Comparison of ENCODE assay signal across 9 cellular contexts in genomic region chr13:51557875-51558604, GRCh38. TPM values are rescaled to one million over a fixed set of nuclear protein-coding genes. Genes with fewer than 3 reads are reported as not detected.
DNase-seq lines count a peak whose midpoint lies in the region; TF ChIP-seq lines count a peak whose summit lies in the region.
"Had no signal": no experiment of that assay in that cellular context is flagged by ENCODE, and none has a peak within 500 bp of the region (broad histone marks: within the 10 kb centered on the region; RNA-seq: fewer than 3 reads in every experiment).

No MANE protein-coding gene starts in this region.

- intact Hi-C loops in activated T-helper 1 cell treated with anti-CD3 and anti-CD28 coated beads, Interleukin-12 subunit alpha, Interleukin-12 subunit beta, Interleukin-2, Interleukin-4 antibody, amounts not matched to agents 30 ng/mL and 10 ng/mL and 1 ng/mL, durations not matched to agents 14 hours and 24 hours and 36 hours (cut with micrococcal nuclease): no loop called here

- peaks cover 10% of the 10 kb centered on the region for H3K36me3 Mint-ChIP-seq in activated T-helper 1 cell treated with anti-CD3 and anti-CD28 coated beads, Interleukin-12 subunit alpha, Interleukin-12 subunit beta, Interleukin-2, Interleukin-4 antibody, amounts not matched to agents 30 ng/mL and 10 ng/mL and 1 ng/mL, durations not matched to agents 14 hours and 24 hours and 36 hours (ENCODE audit: low read depth)

- no peaks in the 10 kb centered on the region for H3K36me3 ChIP-seq in kidney epithelial cell (ENCODE audit: control insufficient read depth, insufficient read depth, low read length)

- H3K27me3 ChIP-seq in kidney epithelial cell (ENCODE audit: control insufficient read depth, insufficient read depth, low read length): no peaks in the 10 kb centered on the region

- H3K4me3 Mint-ChIP-seq in activated T-helper 1 cell treated with anti-CD3 and anti-CD28 coated beads, Interleukin-12 subunit alpha, Interleukin-12 subunit beta, Interleukin-2, Interleukin-4 antibody, amounts not matched to agents 30 ng/mL and 10 ng/mL and 1 ng/mL, durations not matched to agents 14 hours and 24 hours and 36 hours: no peak overlapping the region

- in situ Hi-C loops in ACHN (cut with HindIII; ENCODE audit: low pct_ligation_motif_present, low pct_unique_long_range_greater_than_20kb, low sequenced_read_pairs): no loop called here

- peaks cover 9% of the 10 kb centered on the region for H3K9me3 Mint-ChIP-seq in activated T-helper 1 cell treated with anti-CD3 and anti-CD28 coated beads, Interleukin-12 subunit alpha, Interleukin-12 subunit beta, Interleukin-2, Interleukin-4 antibody, amounts not matched to agents 30 ng/mL and 10 ng/mL and 1 ng/mL, durations not matched to agents 14 hours and 24 hours and 36 hours

- DNase-seq in ACHN (peak; percentile 55), HPDE6-E6E7 (ENCODE audit: extremely low spot score) (peak; percentile 23), astrocyte of the hippocampus (ENCODE audit: low read depth, low spot score) (peak; percentile 64), kidney epithelial cell (ENCODE audit: low read depth) (peak; percentile 53), midbrain (lab: John Stamatoyannopoulos, UW) (no peak)
- no peak for DNase-seq in activated CD4-positive, alpha-beta T cell treated with anti-CD3 and anti-CD28 coated beads, Interleukin-2, amount 50 U/mL, for 4 hours
- no peak for DNase-seq in stimulated activated CD4-positive, alpha-beta T cell treated with anti-CD3 and anti-CD28 coated beads, Interleukin-12 subunit alpha, Interleukin-12 subunit beta, amount 100 ng/mL, for 4 hours
- DNase-seq in activated T-helper 1 cell treated with anti-CD3 and anti-CD28 coated beads, Interleukin-12 subunit alpha, Interleukin-12 subunit beta, Interleukin-2, Interleukin-4 antibody, amounts not matched to agents 30 ng/mL and 10 ng/mL and 1 ng/mL, durations not matched to agents 14 hours and 24 hours and 36 hours (ENCODE audit: low spot score): no peak
- DNase-seq: NCI-H2081 treated with DMSO at 0.1 percent for 48 hours had no signal

- TF ChIP-seq CTCF in kidney epithelial cell (IDR thresholded peaks at IDR 0.05; ENCODE audit: insufficient read depth, low read length, poor library complexity, severe bottlenecking): no peak

- no peak overlapping the region for H3K27ac Mint-ChIP-seq in activated T-helper 1 cell treated with anti-CD3 and anti-CD28 coated beads, Interleukin-12 subunit alpha, Interleukin-12 subunit beta, Interleukin-2, Interleukin-4 antibody, amounts not matched to agents 30 ng/mL and 10 ng/mL and 1 ng/mL, durations not matched to agents 14 hours and 24 hours and 36 hours

- H3K4me3 ChIP-seq in kidney epithelial cell (ENCODE audit: low read depth, low read length): no peak overlapping the region

- H3K4me1 Mint-ChIP-seq in activated T-helper 1 cell treated with anti-CD3 and anti-CD28 coated beads, Interleukin-12 subunit alpha, Interleukin-12 subunit beta, Interleukin-2, Interleukin-4 antibody, amounts not matched to agents 30 ng/mL and 10 ng/mL and 1 ng/mL, durations not matched to agents 14 hours and 24 hours and 36 hours (ENCODE audit: low read depth): peaks cover 40% of the 10 kb centered on the region

- H3K27me3 Mint-ChIP-seq in activated T-helper 1 cell treated with anti-CD3 and anti-CD28 coated beads, Interleukin-12 subunit alpha, Interleukin-12 subunit beta, Interleukin-2, Interleukin-4 antibody, amounts not matched to agents 30 ng/mL and 10 ng/mL and 1 ng/mL, durations not matched to agents 14 hours and 24 hours and 36 hours (ENCODE audit: insufficient read depth): peaks cover 2% of the 10 kb centered on the region

RNA-seq across cellular contexts. Expression of gene WDFY2, which starts 26.2 kb away (rescaled TPM):
- total RNA-seq in kidney epithelial cell: 5.8 and 11.1 TPM in 2 replicates
- 7.5 and 11.4 TPM in 2 replicates for total RNA-seq in activated T-helper 1 cell treated with anti-CD3 and anti-CD28 coated beads, Interleukin-12 subunit alpha, Interleukin-12 subunit beta, Interleukin-2, Interleukin-4 antibody, amounts not matched to agents 30 ng/mL and 10 ng/mL and 1 ng/mL, durations not matched to agents 14 hours and 24 hours and 36 hours

Comparison
In these comparisons a context has a peak if more than half of its experiments do, and no peak if none do; other contexts are left out.
1. DNase-seq: peak in ACHN (single experiment), HPDE6-E6E7 (single experiment), astrocyte of the hippocampus (single experiment) and kidney epithelial cell (single experiment); none in midbrain (single experiment), activated CD4-positive, alpha-beta T cell treated with anti-CD3 and anti-CD28 coated beads, Interleukin-2, amount 50 U/mL, for 4 hours (0 of 2), stimulated activated CD4-positive, alpha-beta T cell treated with anti-CD3 and anti-CD28 coated beads, Interleukin-12 subunit alpha, Interleukin-12 subunit beta, amount 100 ng/mL, for 4 hours (single experiment) and activated T-helper 1 cell treated with anti-CD3 and anti-CD28 coated beads, Interleukin-12 subunit alpha, Interleukin-12 subunit beta, Interleukin-2, Interleukin-4 antibody, amounts not matched to agents 30 ng/mL and 10 ng/mL and 1 ng/mL, durations not matched to agents 14 hours and 24 hours and 36 hours (single experiment).